ENCODE assay signal across 24 cellular contexts in genomic region chr5:127824126-127824525, GRCh38.
DNase-seq lines count a peak whose midpoint lies in the region; ATAC-seq, FAIRE-seq and TF ChIP-seq lines count a peak whose summit lies in the region.
"Had no signal": no experiment of that assay in that cellular context is flagged by ENCODE, and none has a peak within 500 bp of the region (broad histone marks: within the 10 kb centered on the region; RNA-seq: fewer than 3 reads in every experiment).

No MANE protein-coding gene starts in this region.

- no peak overlapping the region for H3K4me2 ChIP-seq in HepG2 (ENCODE audit: low read depth, low read length)
- H3K4me2 ChIP-seq: BLaER1 had no signal

- DNase-seq in HepG2 (ENCODE audit: low spot score) (no peak), fibroblast of gingiva (ENCODE audit: low read depth) (peak; percentile 85), right lobe of liver (no peak), brain microvascular endothelial cell (no peak), NCI-H187 (lab: John Stamatoyannopoulos, UW) (no peak), adrenal gland (no peak)
- DNase-seq: 8988T; CD4-positive, CD25-positive, alpha-beta regulatory T cell; DMS53; Kasumi-1; MG63; NCI-H1105 treated with DMSO at 0.1 percent for 48 hours; NCI-H146; NCI-H2029; NCI-H446; NCI-H524 treated with DMSO at 0.1 percent for 48 hours; NCI-H774; SIG-M5 had no signal

- TF ChIP-seq CTCF in liver (IDR thresholded peaks at IDR 0.05; ENCODE audit: low read depth, low read length, missing input control) (no peak), HepG2 (CRISPR knock-in tag; IDR thresholded peaks at IDR 0.05) (no peak), right lobe of liver (IDR thresholded peaks at IDR 0.05) (no peak), brain microvascular endothelial cell (IDR thresholded peaks at IDR 0.05; ENCODE audit: low read depth, low read length, missing control alignments) (no peak), adrenal gland (IDR thresholded peaks at IDR 0.05) (no peak)

- no peak for FAIRE-seq in HepG2 (lab: Jason Lieb, UNC)
- FAIRE-seq: K562, RCC 7860 had no signal

- in situ Hi-C loops in HepG2 (cut with HindIII; ENCODE audit: extremely low pct_ligation_motif_present, low pct_unique_long_range_greater_than_20kb) (no loop called here), brain microvascular endothelial cell (cut with HindIII; ENCODE audit: low pct_ligation_motif_present, low sequenced_read_pairs) (no loop called here)

- H3K27me3 ChIP-seq in liver (ENCODE audit: control insufficient read depth in 4 of 4, insufficient read depth in 4 of 4, low read length in 3 of 4) = peaks cover 0 to 2% (median 0%) of the 10 kb centered on the region in 4 donors
- no peaks in the 10 kb centered on the region for H3K27me3 ChIP-seq in HepG2 (ENCODE audit: control insufficient read depth in 1 of 2, insufficient read depth in 2 of 2, low read length in 2 of 2)
- H3K27me3 ChIP-seq in right lobe of liver = no peaks in the 10 kb centered on the region
- no peaks in the 10 kb centered on the region for H3K27me3 ChIP-seq in brain microvascular endothelial cell (replicated peaks)
- no peaks in the 10 kb centered on the region for H3K27me3 ChIP-seq in adrenal gland
- H3K27me3 ChIP-seq: BLaER1, MG63 had no signal

- intact Hi-C loops in HepG2 (cut with micrococcal nuclease; ENCODE audit: unreplicated experiment) (no loop called here), right lobe of liver (cut with DNase I) (no loop called here), adrenal gland (cut with DNase I) (loop anchor here in 1 of 2 donors (5.0 kb wide), 1 partner anchor 62 kb away; no protein-coding TSS in a partner anchor)

- TF ChIP-seq EP300 in HepG2 (IDR thresholded peaks at IDR 0.05; ENCODE audit: low read depth in 2 of 2, low read length in 2 of 2) (no peak), HepG2 (CRISPR knock-in tag; IDR thresholded peaks at IDR 0.05; ENCODE audit: borderline replicate concordance) (no peak)

- no peaks in the 10 kb centered on the region for H4K20me1 ChIP-seq in HepG2 (ENCODE audit: insufficient read depth, low read length)
- H4K20me1 ChIP-seq: BLaER1 had no signal

- H3K4me3 ChIP-seq in liver (ENCODE audit: low read depth in 1 of 3, low read length in 3 of 3) (no peak overlapping the region), HepG2 (replicated peaks in 1 of 3; ENCODE audit: insufficient read depth in 1 of 3, low read depth in 2 of 3, low read length in 3 of 3) (no peak overlapping the region), right lobe of liver (no peak overlapping the region), brain microvascular endothelial cell (ENCODE audit: low read depth, low read length) (no peak overlapping the region), adrenal gland (no peak overlapping the region)
- H3K4me3 ChIP-seq: BLaER1, K562, MG63, SK-N-MC had no signal

- H3K27ac ChIP-seq in liver (ENCODE audit: low read depth in 1 of 2, low read length in 2 of 2) = no peak overlapping the region
- no peak overlapping the region for H3K27ac ChIP-seq in HepG2 (ENCODE audit: extremely low read length, insufficient read depth, low read length)
- H3K27ac ChIP-seq in right lobe of liver = no peak overlapping the region
- no peak overlapping the region for H3K27ac ChIP-seq in brain microvascular endothelial cell
- H3K27ac ChIP-seq in adrenal gland = peak overlapping the region in 1 of 5 donors; percentile 36
- H3K27ac ChIP-seq: BLaER1, SK-N-MC had no signal

- WGBS in liver = 41% methylated on average over 2 of the region's 2 CpGs
- WGBS in HepG2 (ENCODE audit: low lambda C conversion rate) = 51% methylated on average over 2 of the region's 2 CpGs
- 19% methylated on average over 2 of the region's 2 CpGs for WGBS in right lobe of liver (ENCODE audit: insufficient coverage, low coverage, low lambda C conversion rate, missing lambda C conversion rate)
- 32 to 75% (median 49%) methylated on average over 2 of the region's 2 CpGs for WGBS in adrenal gland, 4 donors

- POLR2A ChIA-PET in HepG2 (lab: Yijun Ruan, JAX) = no interaction called here

- no peak overlapping the region for H3K9ac ChIP-seq in liver (ENCODE audit: low read depth in 1 of 2, low read length in 2 of 2)
- no peak overlapping the region for H3K9ac ChIP-seq in HepG2 (ENCODE audit: insufficient read depth, low read depth, low read length)
- H3K9ac ChIP-seq: BLaER1 had no signal

- ATAC-seq in HepG2 (no peak), right lobe of liver (peak; percentile 75 to 93 (median 83)), GM18867 (IDR thresholded peaks at IDR 0.05; ENCODE audit: unreplicated experiment) (no peak)
- ATAC-seq: K562 had no signal

- H3K36me3 ChIP-seq in liver (ENCODE audit: control insufficient read depth in 4 of 4, insufficient read depth in 3 of 4, low read depth in 1 of 4, low read length in 3 of 4) (no peaks in the 10 kb centered on the region), HepG2 (replicated peaks in 1 of 2; ENCODE audit: control insufficient read depth in 1 of 2, insufficient read depth in 2 of 2, low read length in 2 of 2) (no peaks in the 10 kb centered on the region), right lobe of liver (no peaks in the 10 kb centered on the region), brain microvascular endothelial cell (replicated peaks) (no peaks in the 10 kb centered on the region), adrenal gland (replicated peaks in 1 of 2) (no peaks in the 10 kb centered on the region)
- H3K36me3 ChIP-seq: BLaER1, MG63 had no signal

- TF ChIP-seq POLR2A in HepG2 (IDR thresholded peaks at IDR 0.05; ENCODE audit: insufficient read depth in 1 of 2, low read depth in 2 of 2, low read length in 2 of 2) = no peak
- TF ChIP-seq POLR2A in right lobe of liver (IDR thresholded peaks at IDR 0.05) = no peak
- TF ChIP-seq POLR2A in adrenal gland (IDR thresholded peaks at IDR 0.05) = no peak

- CTCF ChIA-PET in HepG2 (lab: Yijun Ruan, JAX; ENCODE audit: low intra/inter-chr PET ratio, low total read pairs) = no interaction called here

- TF ChIP-seq RAD21 in liver (IDR thresholded peaks at IDR 0.05) (peak in 1 of 2 donors; percentile 11), HepG2 (CRISPR knock-in tag; IDR thresholded peaks at IDR 0.05) (no peak)

- no peak overlapping the region for H2AFZ ChIP-seq in HepG2 (ENCODE audit: low read length)

- H3K4me1 ChIP-seq in liver (ENCODE audit: control insufficient read depth in 4 of 4, insufficient read depth in 4 of 4, low read length in 3 of 4) (peaks cover 0 to 9% (median 4%) of the 10 kb centered on the region in 4 donors), HepG2 (ENCODE audit: insufficient read depth, low read length) (no peaks in the 10 kb centered on the region), right lobe of liver (peaks cover 0 to 11% (median 3%) of the 10 kb centered on the region in 4 donors), adrenal gland (replicated peaks in 1 of 2) (peaks cover 0 to 10% of the 10 kb centered on the region in 2 donors)
- H3K4me1 ChIP-seq: BLaER1 had no signal

- no TSS peak for BruUV-seq in HepG2 (replicated peaks; lab: Mats Ljungman, UMichigan)

- H3K79me2 ChIP-seq in HepG2 (ENCODE audit: insufficient read depth, low read length) = no peaks in the 10 kb centered on the region

- H3K9me3 ChIP-seq in liver (ENCODE audit: control insufficient read depth in 4 of 4, low read length in 3 of 4) = no peaks in the 10 kb centered on the region
- H3K9me3 ChIP-seq in HepG2 (ENCODE audit: low read length) = no peaks in the 10 kb centered on the region
- no peaks in the 10 kb centered on the region for H3K9me3 ChIP-seq in right lobe of liver
- no peaks in the 10 kb centered on the region for H3K9me3 ChIP-seq in adrenal gland (replicated peaks in 1 of 3)
- H3K9me3 ChIP-seq: BLaER1, MG63 had no signal

TF ChIP-seq in liver, 16 proteins besides CTCF, POLR2A, EP300 and RAD21 (continues in another document):
- TF ChIP-seq YY1 (IDR thresholded peaks at IDR 0.05) (peak; percentile 54), EGR1 (IDR thresholded peaks at IDR 0.05; ENCODE audit: low read depth in 2 of 2) (no peak), NR2F2 (IDR thresholded peaks at IDR 0.05) (no peak), JUND (IDR thresholded peaks at IDR 0.05) (no peak), MAX (IDR thresholded peaks at IDR 0.05) (no peak), TAF1 (conservative IDR thresholded peaks at IDR 0.05) (no peak), GABPA (IDR thresholded peaks at IDR 0.05 in 1 of 2, conservative IDR thresholded peaks at IDR 0.05 in 1 of 2) (peak in 1 of 2 donors; percentile 34), RXRA (IDR thresholded peaks at IDR 0.05) (peak; percentile 15 to 18), FOXA1 (IDR thresholded peaks at IDR 0.05) (no peak), ATF3 (IDR thresholded peaks at IDR 0.05) (no peak), FOXA2 (IDR thresholded peaks at IDR 0.05) (no peak), SP1 (IDR thresholded peaks at IDR 0.05) (no peak), HNF4A (conservative IDR thresholded peaks at IDR 0.05) (peak in 1 of 2 donors; percentile 31)

TF ChIP-seq in HepG2, 621 proteins besides CTCF, POLR2A, EP300 and RAD21 (continues in another document):
- TF ChIP-seq ZFP36L2 (CRISPR knock-in tag; IDR thresholded peaks at IDR 0.05) (no peak), PPARG (CRISPR knock-in tag; conservative IDR thresholded peaks at IDR 0.05) (no peak), AKAP8 (CRISPR knock-in tag; IDR thresholded peaks at IDR 0.05) (no peak), ZNF296 (CRISPR knock-in tag; conservative IDR thresholded peaks at IDR 0.05) (no peak), ZNF512 (CRISPR knock-in tag; IDR thresholded peaks at IDR 0.05) (no peak), ZNF607 (CRISPR knock-in tag; IDR thresholded peaks at IDR 0.05; ENCODE audit: borderline replicate concordance) (no peak), ZNF263 (CRISPR knock-in tag; IDR thresholded peaks at IDR 0.05) (no peak), ZNF431 (CRISPR knock-in tag; IDR thresholded peaks at IDR 0.05; ENCODE audit: borderline replicate concordance, low read depth) (no peak)

Comparison
In these comparisons a context has a peak if more than half of its experiments do, and no peak if none do; other contexts are left out.
1. ATAC-seq: peak in right lobe of liver (4 of 4); none in HepG2 (single experiment) and GM18867 (single experiment).